8 cellular contexts compared by ENCODE assay signal in genomic region chr5:78985407-78986223, GRCh38. TPM values are rescaled to one million over a fixed set of nuclear protein-coding genes. Genes with fewer than 3 reads are reported as not detected.
A peak's percentile ranks its signal among the peaks of the same experiment; 100 is the strongest.
DNase-seq lines count a peak whose midpoint lies in the region; ATAC-seq and TF ChIP-seq lines count a peak whose summit lies in the region.

No MANE protein-coding gene starts in this region.

- ATAC-seq in GM19025 (IDR thresholded peaks at IDR 0.05; ENCODE audit: low read depth, unreplicated experiment), result peak; percentile 44
- ATAC-seq in HG03175 (IDR thresholded peaks at IDR 0.05; ENCODE audit: unreplicated experiment), result peak; percentile 62

- intact Hi-C loops in transverse colon (cut with DNase I; ENCODE audit: low total_unique reads), result no loop called here

- TF ChIP-seq POLR2A in transverse colon (IDR thresholded peaks at IDR 0.05), result no peak

- TF ChIP-seq EP300 in transverse colon (IDR thresholded peaks at IDR 0.05; ENCODE audit: low read depth), result no peak

- H3K4me3 ChIP-seq in fibroblast of villous mesenchyme (ENCODE audit: low read depth, low read length) (peak overlapping the region; percentile 73), neuronal stem cell (ENCODE audit: low read length in 2 of 2) (peak overlapping the region; percentile 81 to 99), transverse colon (peak overlapping the region; percentile 73 to 97 (median 76))

- H3K36me3 ChIP-seq in neuronal stem cell (replicated peaks in 1 of 2; ENCODE audit: control insufficient read depth in 2 of 2, insufficient read depth in 2 of 2, low read length in 2 of 2) (no peaks in the 10 kb centered on the region), transverse colon (no peaks in the 10 kb centered on the region)

- H4K91ac ChIP-seq in neuronal stem cell (ENCODE audit: low read depth, low read length, poor library complexity), result no peak overlapping the region

- H3K4me1 ChIP-seq in neuronal stem cell (ENCODE audit: control insufficient read depth in 2 of 2, insufficient read depth in 1 of 2, low read depth in 1 of 2, low read length in 2 of 2) (peaks cover 10 to 14% of the 10 kb centered on the region in 2 donors), transverse colon (peaks cover 6 to 30% (median 14%) of the 10 kb centered on the region in 4 donors)

- H4K8ac ChIP-seq in neuronal stem cell (ENCODE audit: low read depth, low read length), result no peak overlapping the region

- H3K18ac ChIP-seq in neuronal stem cell (ENCODE audit: low read length), result peak overlapping the region; percentile 99

- peak overlapping the region; percentile 98 for H2BK5ac ChIP-seq in neuronal stem cell (ENCODE audit: low read length)

- no peaks in the 10 kb centered on the region for H3K79me1 ChIP-seq in neuronal stem cell (ENCODE audit: low read depth, low read length)

- H2BK120ac ChIP-seq in neuronal stem cell (ENCODE audit: low read depth, low read length), result peak overlapping the region; percentile 94

- H3K14ac ChIP-seq in neuronal stem cell (ENCODE audit: low read length), result no peak overlapping the region

- no peak overlapping the region for H2AK5ac ChIP-seq in neuronal stem cell (ENCODE audit: low read depth, low read length)

- no peak for TF ChIP-seq CTCF in fibroblast of villous mesenchyme (IDR thresholded peaks at IDR 0.05; ENCODE audit: insufficient read depth, low read depth, low read length)
- TF ChIP-seq CTCF in transverse colon (IDR thresholded peaks at IDR 0.05), result no peak

- H3K9me3 ChIP-seq in neuronal stem cell (replicated peaks in 1 of 2; ENCODE audit: control insufficient read depth in 2 of 2, insufficient read depth in 1 of 2, low read depth in 1 of 2, low read length in 2 of 2), result no peaks in the 10 kb centered on the region
- no peaks in the 10 kb centered on the region for H3K9me3 ChIP-seq in transverse colon

- peak overlapping the region; percentile 67 for H2BK15ac ChIP-seq in neuronal stem cell (ENCODE audit: low read length)

- H3K27me3 ChIP-seq in neuronal stem cell (ENCODE audit: control insufficient read depth in 3 of 3, insufficient read depth in 3 of 3, low read depth in 1 of 3, low read length in 3 of 3) (no peaks in the 10 kb centered on the region), transverse colon (no peaks in the 10 kb centered on the region)

- H3K9ac ChIP-seq in neuronal stem cell (ENCODE audit: low read depth, low read length, poor library complexity), result no peak overlapping the region

- H3K4ac ChIP-seq in neuronal stem cell (ENCODE audit: low read length), result no peak overlapping the region

- H2BK12ac ChIP-seq in neuronal stem cell (ENCODE audit: low read length), result no peak overlapping the region

- H3K27ac ChIP-seq in neuronal stem cell (replicated peaks; ENCODE audit: low read length), result peak overlapping the region; percentile 95
- peak overlapping the region; percentile 97 to 100 (median 98) for H3K27ac ChIP-seq in transverse colon

- peak overlapping the region; percentile 100 for H2AFZ ChIP-seq in neuronal stem cell (ENCODE audit: low read length)

- H3K4me2 ChIP-seq in neuronal stem cell (ENCODE audit: insufficient read depth, low read length, poor library complexity, severe bottlenecking), result peak overlapping the region; percentile 73

- no CpG with 5 or more reads among the region's 27 CpGs for WGBS in neuronal stem cell (ENCODE audit: extremely low coverage in 2 of 2, insufficient read length in 2 of 2, insufficient replicate concordance in 1 of 2), 2 donors
- 2 to 4% methylated on average over 7 to 24 of the region's 27 CpGs for WGBS in transverse colon (ENCODE audit: low coverage in 1 of 2), 2 donors

- H3K23ac ChIP-seq in neuronal stem cell (ENCODE audit: low read depth, low read length, poor library complexity), result no peak overlapping the region

- in situ Hi-C loops in transverse colon (cut with MboI; ENCODE audit: low pct_ligation_motif_present in 1 of 4, low pct_unique_long_range_greater_than_20kb in 1 of 4, low sequenced_read_pairs in 3 of 4), result loop anchor here in 1 of 4 donors (25.0 kb wide), 1 partner anchor 448 kb away; no protein-coding TSS in a partner anchor

- DNase-seq in AML-193 (lab: John Stamatoyannopoulos, UW) (peak; percentile 48 to 62), OCI-M1 (lab: John Stamatoyannopoulos, UW) (peak; percentile 78), activated T-helper 1 cell treated with Interleukin-2 at 50 U/mL for 16 hours (ENCODE audit: low read depth) (peak; percentile 16), fibroblast of villous mesenchyme (ENCODE audit: low read depth) (peak; percentile 25), neuronal stem cell (ENCODE audit: low spot score) (peak; percentile 29), transverse colon (peak; percentile 45)

RNA-seq across cellular contexts. Expression of gene ARSB, which starts 0.5 kb away (rescaled TPM):
- total RNA-seq in fibroblast of villous mesenchyme (26.1 and 26.3 TPM in 2 replicates), transverse colon (10 to 100 TPM in 3 of 4 donors, 1 to 10 TPM in 1; 9.1 to 12.7 (median 10.7) TPM)
- 11.9 TPM for polyA plus RNA-seq in neuronal stem cell (2013, experiment 1 of 2)
- 12.5 TPM for polyA plus RNA-seq in neuronal stem cell (2013, experiment 2 of 2)

Comparison
In these comparisons a context has a peak if more than half of its experiments do, and no peak if none do; other contexts are left out.
1. Peak in every context shown above with its lines: DNase-seq, ATAC-seq, H3K4me3 ChIP-seq and H3K27ac ChIP-seq.
2. DNase-seq: peak in every context shown above with its lines; median percentile 78 in OCI-M1; 55 in AML-193; 45 in transverse colon; 29 in neuronal stem cell; 25 in fibroblast of villous mesenchyme; 16 in activated T-helper 1 cell treated with Interleukin-2 at 50 U/mL for 16 hours.